In the genomic region with DNA sequence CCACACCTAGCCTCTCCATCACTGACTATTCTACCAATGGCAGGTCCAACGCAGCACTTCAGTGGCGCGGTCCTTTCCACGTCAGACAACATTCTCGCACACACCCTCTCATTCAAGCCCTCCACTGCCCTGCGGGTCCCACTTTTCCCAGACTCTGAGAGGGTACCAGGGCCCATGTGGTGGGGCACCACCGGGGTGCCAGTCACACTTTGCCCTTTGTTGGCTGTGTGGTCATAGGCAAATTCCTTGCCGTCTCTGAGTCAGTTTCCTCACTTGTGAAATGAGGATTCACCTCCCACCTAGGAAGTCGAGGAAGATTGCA, we compare ENCODE assay signal across 7 cellular contexts. TPM values are rescaled to one million over a fixed set of nuclear protein-coding genes. Genes with fewer than 3 reads are reported as not detected.
DNase-seq lines count a peak whose midpoint lies in the region; ATAC-seq and TF ChIP-seq lines count a peak whose summit lies in the region.

No MANE protein-coding gene starts in this region.

- H3K27me3 ChIP-seq in left ventricle myocardium inferior (ENCODE audit: low read depth) (no peaks in the 10 kb centered on the region), smooth muscle cell (ENCODE audit: low read depth) (no peaks in the 10 kb centered on the region)

- H3K4me1 ChIP-seq in HEK293 (ENCODE audit: control insufficient read depth, insufficient read depth, low read length) (peaks cover 6% of the 10 kb centered on the region), left ventricle myocardium inferior (peaks cover 77% of the 10 kb centered on the region), smooth muscle cell (ENCODE audit: low read depth) (peaks cover 24% of the 10 kb centered on the region)

- no peaks in the 10 kb centered on the region for H3K36me3 Mint-ChIP-seq in activated CD8-positive, alpha-beta T cell treated with anti-CD3 and anti-CD28 coated beads for 36 hours (ENCODE audit: low read depth)

- H3K4me2 ChIP-seq in smooth muscle cell = peak overlapping the region; percentile 95

- no peak overlapping the region for H2AFZ ChIP-seq in smooth muscle cell (ENCODE audit: low read depth)

- intact Hi-C loops in activated CD8-positive, alpha-beta T cell treated with anti-CD3 and anti-CD28 coated beads for 36 hours (cut with micrococcal nuclease) = no loop called here
- intact Hi-C loops in left ventricle myocardium inferior (cut with micrococcal nuclease) = no loop called here

- H3K9ac ChIP-seq in smooth muscle cell (ENCODE audit: low read depth) = no peak overlapping the region

- POLR2A ChIA-PET in HEK293 (lab: Yijun Ruan, JAX) = interaction anchor here (2.4 kb wide), 1 partner anchor 17 kb away, joined by 20 read pairs; the partner anchor contains the start of gene HEXIM1
- POLR2A ChIA-PET in activated CD8-positive, alpha-beta T cell treated with anti-CD3 and anti-CD28 coated beads for 36 hours (lab: Charles Lee) = interaction anchor here (0.9 kb wide), 1 partner anchor 10 kb away, joined by 3 read pairs; no protein-coding TSS in a partner anchor

- H3K79me2 ChIP-seq in smooth muscle cell (ENCODE audit: low read depth) = peaks cover 39% of the 10 kb centered on the region

- H3K27me3 Mint-ChIP-seq in activated CD8-positive, alpha-beta T cell treated with anti-CD3 and anti-CD28 coated beads for 36 hours = no peaks in the 10 kb centered on the region

- CTCF ChIA-PET in HEK293 (lab: Yijun Ruan, JAX) = interaction anchor here (0.6 to 10.1 kb wide), 11 partner anchors 14 to 355 kb away, joined by 3 to 209 read pairs (median 6); partner anchors contain the start of gene HEXIM1
- CTCF ChIA-PET in activated CD8-positive, alpha-beta T cell treated with anti-CD3 and anti-CD28 coated beads for 36 hours (lab: Charles Lee) = interaction anchor here (0.6 to 6.1 kb wide), 4 partner anchors 18 to 440 kb away, joined by 3 to 369 read pairs (median 8); partner anchors contain the start of gene HEXIM1

- H3K9me3 ChIP-seq in HEK293 (ENCODE audit: control insufficient read depth, insufficient read depth, low read depth, low read length) (no peaks in the 10 kb centered on the region), left ventricle myocardium inferior (replicated peaks) (no peaks in the 10 kb centered on the region), smooth muscle cell (replicated peaks; ENCODE audit: low read depth) (no peaks in the 10 kb centered on the region)

- TF ChIP-seq CTCF in HEK293 (tag by site-specific recombination; IDR thresholded peaks at IDR 0.05) = no peak
- no peak for TF ChIP-seq CTCF in activated CD8-positive, alpha-beta T cell treated with anti-CD3 and anti-CD28 coated beads for 36 hours (IDR thresholded peaks at IDR 0.05)
- TF ChIP-seq CTCF in left ventricle myocardium inferior (IDR thresholded peaks at IDR 0.05; ENCODE audit: borderline replicate concordance) = no peak
- TF ChIP-seq CTCF in smooth muscle cell (IDR thresholded peaks at IDR 0.05; ENCODE audit: borderline replicate concordance, insufficient read depth, poor library complexity, severe bottlenecking) = no peak

- H3K9me3 Mint-ChIP-seq in activated CD8-positive, alpha-beta T cell treated with anti-CD3 and anti-CD28 coated beads for 36 hours = no peaks in the 10 kb centered on the region

- H3K27ac ChIP-seq in HEK293 (ENCODE audit: extremely low read depth, low read depth, low read length) = no peak overlapping the region
- H3K27ac ChIP-seq in left ventricle myocardium inferior (replicated peaks) = peak overlapping the region; percentile 99
- H3K27ac ChIP-seq in smooth muscle cell (ENCODE audit: low read depth) = peak overlapping the region; percentile 66

- no peaks in the 10 kb centered on the region for H4K20me1 ChIP-seq in smooth muscle cell (ENCODE audit: low read depth)

- no peak overlapping the region for H3K27ac Mint-ChIP-seq in activated CD8-positive, alpha-beta T cell treated with anti-CD3 and anti-CD28 coated beads for 36 hours

- 0 out of 3 replicates have a peak, but pooled peaks cover 0 to 4% of the 10 kb centered on the region in 2 experiments for H3K36me3 ChIP-seq in HEK293 (ENCODE audit: control insufficient read depth in 2 of 2, insufficient read depth in 1 of 2, low read length in 2 of 2)
- H3K36me3 ChIP-seq in left ventricle myocardium inferior = no peaks in the 10 kb centered on the region
- H3K36me3 ChIP-seq in smooth muscle cell (ENCODE audit: low read depth) = no peaks in the 10 kb centered on the region

- DNase-seq in activated CD8-positive, alpha-beta T cell treated with anti-CD3 and anti-CD28 coated beads for 36 hours = no peak
- DNase-seq in left ventricle myocardium inferior = no peak
- DNase-seq in smooth muscle cell (lab: John Stamatoyannopoulos, UW; ENCODE audit: unreplicated experiment) = no peak

- ATAC-seq in activated CD8-positive, alpha-beta T cell treated with anti-CD3 and anti-CD28 coated beads for 36 hours = no peak
- ATAC-seq in HG02610 (IDR thresholded peaks at IDR 0.05; ENCODE audit: unreplicated experiment) (no peak), HG03045 (IDR thresholded peaks at IDR 0.05; ENCODE audit: unreplicated experiment) (no peak), HG02840 (IDR thresholded peaks at IDR 0.05; ENCODE audit: low FRiP score, unreplicated experiment) (no peak)

- peaks cover 9% of the 10 kb centered on the region for H3K4me1 Mint-ChIP-seq in activated CD8-positive, alpha-beta T cell treated with anti-CD3 and anti-CD28 coated beads for 36 hours (ENCODE audit: low read depth)

- H3K4me3 ChIP-seq in HEK293 (ENCODE audit: low read depth, low read length) (peak overlapping the region; percentile 70; the same call in 1 of the 2 replicates), left ventricle myocardium inferior (peak overlapping the region; percentile 97), smooth muscle cell (peak overlapping the region; percentile 94)

- H3F3A ChIP-seq in smooth muscle cell (ENCODE audit: low read depth) = peaks cover 19% of the 10 kb centered on the region

- 88% methylated on average over 9 of the region's 9 CpGs for WGBS in smooth muscle cell (ENCODE audit: low lambda C conversion rate)

- H3K4me3 Mint-ChIP-seq in activated CD8-positive, alpha-beta T cell treated with anti-CD3 and anti-CD28 coated beads for 36 hours = peak overlapping the region; percentile 85

TF ChIP-seq in HEK293, 187 proteins besides CTCF, POLR2A, EP300 and RAD21:
- no peak for TF ChIP-seq ZNF843 (tag by site-specific recombination; IDR thresholded peaks at IDR 0.05)
- TF ChIP-seq HIC1 (tag by site-specific recombination; IDR thresholded peaks at IDR 0.05) = peak; percentile 34; the same call in 1 of the 2 replicates

RNA-seq across cellular contexts. Expression of gene PLCD3, which starts 1.1 kb away (rescaled TPM):
- 1 to 10 TPM; 3.9 to 6.6 TPM for total RNA-seq in activated CD8-positive, alpha-beta T cell treated with anti-CD3 and anti-CD28 coated beads for 36 hours
- 146 TPM for total RNA-seq in left ventricle myocardium inferior
- total RNA-seq in smooth muscle cell = 24.0 and 43.3 TPM in 2 replicates
- 33.4 and 33.7 TPM in 2 replicates for polyA plus RNA-seq in smooth muscle cell

RNA-seq across cellular contexts. Expression of gene ACBD4, which starts 4.2 kb away (rescaled TPM):
- 10 to 100 TPM; 12.4 to 12.6 TPM for total RNA-seq in activated CD8-positive, alpha-beta T cell treated with anti-CD3 and anti-CD28 coated beads for 36 hours
- total RNA-seq in left ventricle myocardium inferior (6.4 TPM), smooth muscle cell (0.49 and 4.6 TPM in 2 replicates)
- polyA plus RNA-seq in smooth muscle cell = 5.0 and 5.9 TPM in 2 replicates

RNA-seq across cellular contexts. Expression of gene HEXIM1, which starts 17.0 kb away (rescaled TPM):
- 10 to 100 TPM; 22.6 to 23.5 TPM for total RNA-seq in activated CD8-positive, alpha-beta T cell treated with anti-CD3 and anti-CD28 coated beads for 36 hours
- total RNA-seq in left ventricle myocardium inferior (28.8 TPM), smooth muscle cell (9.3 and 13.7 TPM in 2 replicates)
- 9.4 TPM in 2 replicates for polyA plus RNA-seq in smooth muscle cell

RNA-seq across cellular contexts. Expression of gene HEXIM2, which starts 30.4 kb away (rescaled TPM):
- 1 to 10 TPM; 4.1 to 4.2 TPM for total RNA-seq in activated CD8-positive, alpha-beta T cell treated with anti-CD3 and anti-CD28 coated beads for 36 hours
- total RNA-seq in left ventricle myocardium inferior (7.0 TPM), smooth muscle cell (3.4 TPM in 2 replicates)
- polyA plus RNA-seq in smooth muscle cell = 6.1 and 6.8 TPM in 2 replicates
